Comparison of ENCODE assay signal across 1 cellular context in genomic region chr2:44361330-44362206, GRCh38.
TF ChIP-seq lines count a peak whose summit lies in the region.

Gene CAMKMT (plus strand): TSS chr2:44361947.
Gene PREPL (minus strand): TSS chr2:44361494. CDS start chr2:44346342, 15,152 bp downstream.

TF ChIP-seq in K562, 482 proteins besides CTCF, POLR2A, EP300 and RAD21 (continued from another document and continues in another):
- TF ChIP-seq EP400 (IDR thresholded peaks at IDR 0.05), result peak; percentile 100
- peak; percentile 95 for TF ChIP-seq HNRNPLL (IDR thresholded peaks at IDR 0.05; ENCODE audit: low read depth, low read length, poor library complexity, severe bottlenecking)
- TF ChIP-seq ETS2 (tag; IDR thresholded peaks at IDR 0.05; ENCODE audit: borderline replicate concordance, poor library complexity, severe bottlenecking), result peak; percentile 28
- 0 out of 4 replicates have a peak, but pooled peaks of 1 of the 2 experiments have one; percentile 19 for TF ChIP-seq RCOR1 (IDR thresholded peaks at IDR 0.05; ENCODE audit: borderline replicate concordance in 1 of 2, low read depth in 2 of 2, low read length in 2 of 2)
- peak; percentile 46; the same call in 1 of the 2 replicates for TF ChIP-seq ESRRA (IDR thresholded peaks at IDR 0.05; ENCODE audit: borderline replicate concordance, low read depth)
- TF ChIP-seq TAF7 (tag; IDR thresholded peaks at IDR 0.05), result peak; percentile 80
- TF ChIP-seq, protein P1, sequence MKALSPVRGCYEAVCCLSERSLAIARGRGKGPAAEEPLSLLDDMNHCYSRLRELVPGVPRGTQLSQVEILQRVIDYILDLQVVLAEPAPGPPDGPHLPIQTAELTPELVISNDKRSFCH (CRISPR knock-in tag; IDR thresholded peaks at IDR 0.05), result no peak
- TF ChIP-seq, protein P1 (tag; IDR thresholded peaks at IDR 0.05), result peak; percentile 70; the same call in 1 of the 2 replicates
- peak; percentile 92 for TF ChIP-seq ZNF197 (CRISPR knock-in tag; IDR thresholded peaks at IDR 0.05; ENCODE audit: low read depth)
- TF ChIP-seq ZEB2 (IDR thresholded peaks at IDR 0.05), result peak; percentile 79
- peak; percentile 69 for TF ChIP-seq POLR2AphosphoS5 (IDR thresholded peaks at IDR 0.05; ENCODE audit: control insufficient read depth, insufficient read depth, low read depth, low read length)
- 0 out of 2 replicates have a peak, but pooled peaks have one; percentile 30 for TF ChIP-seq TCF7 (IDR thresholded peaks at IDR 0.05; ENCODE audit: borderline replicate concordance)
- TF ChIP-seq ZNF239 (CRISPR knock-in tag; IDR thresholded peaks at IDR 0.05), result 0 out of 2 replicates have a peak, but pooled peaks have one; percentile 6
- TF ChIP-seq RB1 (IDR thresholded peaks at IDR 0.05; ENCODE audit: low read depth), result peak; percentile 82
- peak; percentile 94 for TF ChIP-seq POLR2H (tag; IDR thresholded peaks at IDR 0.05; ENCODE audit: low read depth)
- TF ChIP-seq TAF9B (IDR thresholded peaks at IDR 0.05; ENCODE audit: partially characterized antibody), result peak; percentile 42
- TF ChIP-seq XRCC5 (IDR thresholded peaks at IDR 0.05; ENCODE audit: low read depth, low read length), result peak; percentile 88
- TF ChIP-seq NONO (IDR thresholded peaks at IDR 0.05; ENCODE audit: low read depth in 2 of 2, low read length in 1 of 2), result peak in 1 of 2 experiments; percentile 53; a peak in 1 of 4 replicates
- peak; percentile 66 for TF ChIP-seq MEIS2 (IDR thresholded peaks at IDR 0.05; ENCODE audit: partially characterized antibody)
- TF ChIP-seq CBX8 (IDR thresholded peaks at IDR 0.05; ENCODE audit: borderline replicate concordance, extremely low read depth, low read depth, low read length, poor library complexity, severe bottlenecking), result no peak
- peak in 1 of 2 experiments; percentile 64; a peak in 2 of 4 replicates for TF ChIP-seq HDAC1 (IDR thresholded peaks at IDR 0.05)
- TF ChIP-seq ZNF511 (CRISPR knock-in tag; IDR thresholded peaks at IDR 0.05), result peak; percentile 24
- 0 out of 2 replicates have a peak, but pooled peaks have one; percentile 18 for TF ChIP-seq ZNF24 (IDR thresholded peaks at IDR 0.05)
- 0 out of 2 replicates have a peak, but pooled peaks have one; percentile 27 for TF ChIP-seq ZNF395 (CRISPR knock-in tag; IDR thresholded peaks at IDR 0.05)
- TF ChIP-seq MXI1 (IDR thresholded peaks at IDR 0.05; ENCODE audit: low read depth, low read length), result peak; percentile 92
- TF ChIP-seq PTTG1 (tag; IDR thresholded peaks at IDR 0.05; ENCODE audit: low read depth), result no peak
- peak; percentile 65; the same call in 1 of the 2 replicates for TF ChIP-seq ZNF589 (CRISPR knock-in tag; IDR thresholded peaks at IDR 0.05; ENCODE audit: low read depth)
- no peak for TF ChIP-seq MED1 (CRISPR knock-in tag; IDR thresholded peaks at IDR 0.05; ENCODE audit: borderline replicate concordance)
- 0 out of 2 replicates have a peak, but pooled peaks have one; percentile 5 for TF ChIP-seq ZHX1 (conservative IDR thresholded peaks at IDR 0.05; ENCODE audit: low read length)
- TF ChIP-seq ATF3 (IDR thresholded peaks at IDR 0.05), result peak; percentile 94
- 0 out of 2 replicates have a peak, but pooled peaks have one; percentile 14 for TF ChIP-seq ATF3 (CRISPR knock-in tag; conservative IDR thresholded peaks at IDR 0.05)
- no peak for TF ChIP-seq EZH2 (IDR thresholded peaks at IDR 0.05; ENCODE audit: borderline replicate concordance, low read depth, low read length)
- TF ChIP-seq ZNF766 (CRISPR knock-in tag; conservative IDR thresholded peaks at IDR 0.05), result peak; percentile 96
- no peak for TF ChIP-seq FOXA1 (IDR thresholded peaks at IDR 0.05; ENCODE audit: borderline replicate concordance)
- TF ChIP-seq PBX2 (CRISPR knock-in tag; IDR thresholded peaks at IDR 0.05; ENCODE audit: low read depth), result peak; percentile 18; the same call in 1 of the 2 replicates
- peak; percentile 58 for TF ChIP-seq PBX2 (tag; conservative IDR thresholded peaks at IDR 0.05; ENCODE audit: low read depth)
- peak; percentile 38 for TF ChIP-seq GTF2B (IDR thresholded peaks at IDR 0.05; ENCODE audit: extremely low read depth, insufficient read length)
- 0 out of 4 replicates have a peak, but pooled peaks of 1 of the 2 experiments have one; percentile 29 for TF ChIP-seq ZMIZ1 (IDR thresholded peaks at IDR 0.05; ENCODE audit: low read depth in 2 of 2, low read length in 2 of 2)
- no peak for TF ChIP-seq GTF3C2 (IDR thresholded peaks at IDR 0.05; ENCODE audit: borderline replicate concordance, extremely low read depth, insufficient read length)
- TF ChIP-seq, protein P2, sequence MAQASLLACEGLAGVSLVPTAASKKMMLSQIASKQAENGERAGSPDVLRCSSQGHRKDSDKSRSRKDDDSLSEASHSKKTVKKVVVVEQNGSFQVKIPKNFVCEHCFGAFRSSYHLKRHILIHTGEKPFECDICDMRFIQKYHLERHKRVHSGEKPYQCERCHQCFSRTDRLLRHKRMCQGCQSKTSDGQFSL (CRISPR knock-in tag; IDR thresholded peaks at IDR 0.05), result peak; percentile 83
- TF ChIP-seq, protein P2 (tag; IDR thresholded peaks at IDR 0.05), result no peak
- no peak for TF ChIP-seq SNIP1 (IDR thresholded peaks at IDR 0.05; ENCODE audit: low read depth)
- TF ChIP-seq MCM5 (IDR thresholded peaks at IDR 0.05; ENCODE audit: low read depth), result no peak
- TF ChIP-seq, protein P3, sequence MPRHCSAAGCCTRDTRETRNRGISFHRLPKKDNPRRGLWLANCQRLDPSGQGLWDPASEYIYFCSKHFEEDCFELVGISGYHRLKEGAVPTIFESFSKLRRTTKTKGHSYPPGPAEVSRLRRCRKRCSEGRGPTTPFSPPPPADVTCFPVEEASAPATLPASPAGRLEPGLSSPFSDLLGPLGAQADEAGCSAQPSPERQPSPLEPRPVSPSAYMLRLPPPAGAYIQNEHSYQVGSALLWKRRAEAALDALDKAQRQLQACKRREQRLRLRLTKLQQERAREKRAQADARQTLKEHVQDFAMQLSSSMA (CRISPR knock-in tag; IDR thresholded peaks at IDR 0.05), result no peak
- TF ChIP-seq ZNF77 (CRISPR knock-in tag; IDR thresholded peaks at IDR 0.05), result no peak
